In genomic region chr3:184335661-184336483, GRCh38 we compare ENCODE assay signal across 8 cellular contexts. TPM values are rescaled to one million over a fixed set of nuclear protein-coding genes. Genes with fewer than 3 reads are reported as not detected.
DNase-seq lines count a peak whose midpoint lies in the region; ATAC-seq and TF ChIP-seq lines count a peak whose summit lies in the region.

No MANE protein-coding gene starts in this region.

- TF ChIP-seq CTCF in Panc1 (IDR thresholded peaks at IDR 0.05) (no peak), fibroblast of lung (conservative IDR thresholded peaks at IDR 0.05 in 1 of 2, IDR thresholded peaks at IDR 0.05 in 1 of 2; ENCODE audit: low read depth in 1 of 2, low read length in 2 of 2) (no peak)

- no TSS peak for BruUV-seq in Panc1 (replicated peaks; lab: Mats Ljungman, UMichigan)

- POLR2A ChIA-PET in Panc1 (lab: Charles Lee) = no interaction called here
- POLR2A ChIA-PET in naive thymus-derived CD8-positive, alpha-beta T cell (lab: Charles Lee) = no interaction called here

- H3K27me3 Mint-ChIP-seq in naive thymus-derived CD8-positive, alpha-beta T cell = no peaks in the 10 kb centered on the region
- no peaks in the 10 kb centered on the region for H3K27me3 Mint-ChIP-seq in stimulated activated naive B cell treated with anti-CD40 and anti-IgM and Interleukin-4, amounts not matched to agents 10 μg/mL and 1 μg/mL and 100 μg/mL, for 72 hours

- H3K36me3 ChIP-seq in HUES6 (ENCODE audit: control insufficient read depth, insufficient read depth, low read length) (peaks cover 40% of the 10 kb centered on the region), Panc1 (ENCODE audit: control insufficient read depth, insufficient read depth, low read length) (0 out of 2 replicates have a peak, but pooled peaks cover 11% of the 10 kb centered on the region), fibroblast of lung (ENCODE audit: control insufficient read depth, insufficient read depth, low read length) (peaks cover 23% of the 10 kb centered on the region)

- H3K27me3 ChIP-seq in HUES6 (ENCODE audit: control insufficient read depth, insufficient read depth, low read length) = no peaks in the 10 kb centered on the region
- no peaks in the 10 kb centered on the region for H3K27me3 ChIP-seq in Panc1 (ENCODE audit: control insufficient read depth, insufficient read depth, low read length)
- no peaks in the 10 kb centered on the region for H3K27me3 ChIP-seq in fibroblast of lung (ENCODE audit: control insufficient read depth, insufficient read depth, low read length)

- peak overlapping the region; percentile 83 to 99 (median 97) for H3K27ac Mint-ChIP-seq in naive thymus-derived CD8-positive, alpha-beta T cell
- peak overlapping the region; percentile 94 for H3K27ac Mint-ChIP-seq in stimulated activated naive B cell treated with anti-CD40 and anti-IgM and Interleukin-4, amounts not matched to agents 10 μg/mL and 1 μg/mL and 100 μg/mL, for 72 hours

- H3K4me1 Mint-ChIP-seq in naive thymus-derived CD8-positive, alpha-beta T cell = peaks cover 23 to 44% (median 42%) of the 10 kb centered on the region in 4 donors
- peaks cover 39 to 62% of the 10 kb centered on the region in 2 donors for H3K4me1 Mint-ChIP-seq in stimulated activated naive B cell treated with anti-CD40 and anti-IgM and Interleukin-4, amounts not matched to agents 10 μg/mL and 1 μg/mL and 100 μg/mL, for 72 hours

- H3K4me2 ChIP-seq in fibroblast of lung (ENCODE audit: extremely low read depth, insufficient read depth, low read length) = peak overlapping the region; percentile 95

- H2AFZ ChIP-seq in fibroblast of lung (ENCODE audit: low read length) = no peak overlapping the region

- H3K9ac ChIP-seq in HUES6 (ENCODE audit: low read length) (peak overlapping the region; percentile 84), fibroblast of lung (ENCODE audit: insufficient read depth, low read length) (peak overlapping the region; percentile 86)

- peak overlapping the region; percentile 80 to 96 (median 92) for H3K4me3 Mint-ChIP-seq in naive thymus-derived CD8-positive, alpha-beta T cell
- H3K4me3 Mint-ChIP-seq in stimulated activated naive B cell treated with anti-CD40 and anti-IgM and Interleukin-4, amounts not matched to agents 10 μg/mL and 1 μg/mL and 100 μg/mL, for 72 hours = peak overlapping the region; percentile 91 to 95

- intact Hi-C loops in Panc1 (cut with micrococcal nuclease; ENCODE audit: unreplicated experiment) = no loop called here

- H3K79me2 ChIP-seq in fibroblast of lung (ENCODE audit: control insufficient read depth, insufficient read depth, low read length) = peaks cover 24% of the 10 kb centered on the region

- DNase-seq in CD1c-positive myeloid dendritic cell (ENCODE audit: extremely low spot score) (peak; percentile 89), Panc1 (ENCODE audit: low read depth, low spot score) (no peak), fibroblast of lung (ENCODE audit: low read depth in 2 of 2) (peak; percentile 76 to 79)
- peak; percentile 70 to 75 for DNase-seq in activated T-helper 1 cell treated with anti-CD3 and anti-CD28 coated beads, Interleukin-2, amount 50 U/mL, for 16 hours (ENCODE audit: low read depth in 1 of 2, low spot score in 1 of 2)
- peak; percentile 78 to 92 (median 90) for DNase-seq in naive thymus-derived CD8-positive, alpha-beta T cell
- DNase-seq in stimulated activated naive B cell treated with anti-CD40 and anti-IgM and Interleukin-4, amounts not matched to agents 10 μg/mL and 1 μg/mL and 100 μg/mL, for 72 hours = peak; percentile 77

- in situ Hi-C loops in Panc1 (cut with HindIII; ENCODE audit: low pct_unique_long_range_greater_than_20kb, low sequenced_read_pairs) = no loop called here

- no peaks in the 10 kb centered on the region for H4K20me1 ChIP-seq in fibroblast of lung (ENCODE audit: control insufficient read depth, extremely low read depth, insufficient read depth, low read length)

- H3K9me3 ChIP-seq in HUES6 (ENCODE audit: control insufficient read depth, insufficient read depth, low read depth, low read length) (no peaks in the 10 kb centered on the region), Panc1 (ENCODE audit: control insufficient read depth, insufficient read depth, low read depth, low read length) (no peaks in the 10 kb centered on the region), fibroblast of lung (ENCODE audit: control insufficient read depth, insufficient read depth, low read depth, low read length) (no peaks in the 10 kb centered on the region)

- no peaks in the 10 kb centered on the region for H3K9me3 Mint-ChIP-seq in naive thymus-derived CD8-positive, alpha-beta T cell
- no peaks in the 10 kb centered on the region for H3K9me3 Mint-ChIP-seq in stimulated activated naive B cell treated with anti-CD40 and anti-IgM and Interleukin-4, amounts not matched to agents 10 μg/mL and 1 μg/mL and 100 μg/mL, for 72 hours

- H3K27ac ChIP-seq in HUES6 (ENCODE audit: low read depth, low read length) (peak overlapping the region; percentile 75; the same call in 1 of the 2 replicates), Panc1 (ENCODE audit: low read length) (peak overlapping the region; percentile 92), fibroblast of lung (ENCODE audit: insufficient read depth, low read length) (peak overlapping the region; percentile 92)

- H3K4me1 ChIP-seq in HUES6 (ENCODE audit: control insufficient read depth, insufficient read depth, low read length) (peaks cover 24% of the 10 kb centered on the region), Panc1 (ENCODE audit: control insufficient read depth, insufficient read depth, low read length) (peaks cover 58% of the 10 kb centered on the region), fibroblast of lung (ENCODE audit: control insufficient read depth, extremely low read depth, insufficient read depth, low read length) (peaks cover 38% of the 10 kb centered on the region)

- ATAC-seq in GM19455 (IDR thresholded peaks at IDR 0.05; ENCODE audit: unreplicated experiment) = peak; percentile 87
- peak; percentile 79 for ATAC-seq in Panc1
- peak; percentile 75 to 77 for ATAC-seq in naive thymus-derived CD8-positive, alpha-beta T cell
- peak; percentile 69 to 81 for ATAC-seq in stimulated activated naive B cell treated with anti-CD40 and anti-IgM and Interleukin-4, amounts not matched to agents 10 μg/mL and 1 μg/mL and 100 μg/mL, for 72 hours (replicated peaks)

- H3K4me3 ChIP-seq in HUES6 (ENCODE audit: low read depth, low read length) = peak overlapping the region; percentile 88
- H3K4me3 ChIP-seq in Panc1 (ENCODE audit: low read depth in 2 of 2, low read length in 2 of 2) = peak overlapping the region; percentile 53 to 80
- H3K4me3 ChIP-seq in fibroblast of lung (replicated peaks in 1 of 4; ENCODE audit: control extremely low read depth in 1 of 4, insufficient read depth in 1 of 4, low read depth in 3 of 4, low read length in 4 of 4) = peak overlapping the region; percentile 47 to 72 (median 60)

- CTCF ChIA-PET in Panc1 (lab: Charles Lee) = no interaction called here

- H3K36me3 Mint-ChIP-seq in naive thymus-derived CD8-positive, alpha-beta T cell = peaks cover 0 to 41% (median 5%) of the 10 kb centered on the region in 3 donors
- peaks cover 42 to 56% of the 10 kb centered on the region in 2 donors for H3K36me3 Mint-ChIP-seq in stimulated activated naive B cell treated with anti-CD40 and anti-IgM and Interleukin-4, amounts not matched to agents 10 μg/mL and 1 μg/mL and 100 μg/mL, for 72 hours

RNA-seq across cellular contexts. Expression of gene FAM131A, which starts 1.5 kb away (rescaled TPM):
- 30.1 TPM for total RNA-seq in Panc1 (2021; ENCODE audit: unreplicated experiment)
- 31.9 TPM for polyA plus RNA-seq in Panc1 (2012; ENCODE audit: insufficient read length)
- total RNA-seq in fibroblast of lung = 18.5 and 22.3 TPM in 2 replicates
- 9.3 and 13.4 TPM in 2 replicates for polyA plus RNA-seq in fibroblast of lung
- polyA plus RNA-seq in fibroblast of lung (2012) = 8.2 and 15.1 TPM in 2 replicates
- 12.5 and 18.4 TPM in 2 replicates for polyA minus RNA-seq in fibroblast of lung (ENCODE audit: low replicate concordance)
- total RNA-seq in naive thymus-derived CD8-positive, alpha-beta T cell = 1 to 10 TPM; 7.7 to 9.0 TPM
- 1 to 10 TPM in 2 of 3 donors, under 1 TPM in 1; 0.98 to 1.8 (median 1.0) TPM for polyA plus RNA-seq in naive thymus-derived CD8-positive, alpha-beta T cell

RNA-seq across cellular contexts. Expression of gene EIF4G1, which starts 21.5 kb away (rescaled TPM):
- total RNA-seq in Panc1 (2021; ENCODE audit: unreplicated experiment) (798 TPM), fibroblast of lung (187 and 263 TPM in 2 replicates)
- polyA plus RNA-seq in Panc1 (2012; ENCODE audit: insufficient read length) = 816 TPM
- polyA plus RNA-seq in fibroblast of lung = 235 and 349 TPM in 2 replicates
- polyA plus RNA-seq in fibroblast of lung (2012) = 257 and 348 TPM in 2 replicates
- 773 and 961 TPM in 2 replicates for polyA minus RNA-seq in fibroblast of lung (ENCODE audit: low replicate concordance)
- 100 to 1,000 TPM; 220 to 229 TPM for total RNA-seq in naive thymus-derived CD8-positive, alpha-beta T cell
- polyA plus RNA-seq in naive thymus-derived CD8-positive, alpha-beta T cell = 10 to 100 TPM; 13.6 to 44.6 (median 21.1) TPM

RNA-seq across cellular contexts. Expression of gene CLCN2, which starts 25.5 kb away (rescaled TPM):
- total RNA-seq in Panc1 (2021; ENCODE audit: unreplicated experiment) = 22.5 TPM
- 21.4 TPM for polyA plus RNA-seq in Panc1 (2012; ENCODE audit: insufficient read length)
- total RNA-seq in fibroblast of lung = 1.8 and 3.1 TPM in 2 replicates
- polyA plus RNA-seq in fibroblast of lung = 0.93 and 1.7 TPM in 2 replicates
- 0.92 and 1.9 TPM in 2 replicates for polyA plus RNA-seq in fibroblast of lung (2012)
- polyA minus RNA-seq in fibroblast of lung (ENCODE audit: low replicate concordance) = 1.3 and 5.4 TPM in 2 replicates
- total RNA-seq in naive thymus-derived CD8-positive, alpha-beta T cell = 1 to 10 TPM; 5.2 to 6.3 TPM
- 1 to 10 TPM in 1 of 3 donors, under 1 TPM in 2; 0.12 to 1.1 (median 0.28) TPM for polyA plus RNA-seq in naive thymus-derived CD8-positive, alpha-beta T cell

RNA-seq across cellular contexts. Expression of gene POLR2H, which starts 25.6 kb away (rescaled TPM):
- 156 TPM for total RNA-seq in Panc1 (2021; ENCODE audit: unreplicated experiment)
- polyA plus RNA-seq in Panc1 (2012; ENCODE audit: insufficient read length) = 183 TPM
- total RNA-seq in fibroblast of lung = 59.6 and 62.4 TPM in 2 replicates
- 100 and 124 TPM in 2 replicates for polyA plus RNA-seq in fibroblast of lung
- 50.4 and 60.6 TPM in 2 replicates for polyA plus RNA-seq in fibroblast of lung (2012)
- 41.5 and 47.6 TPM in 2 replicates for polyA minus RNA-seq in fibroblast of lung (ENCODE audit: low replicate concordance)
- total RNA-seq in naive thymus-derived CD8-positive, alpha-beta T cell = 10 to 100 TPM; 58.2 to 60.9 TPM
- polyA plus RNA-seq in naive thymus-derived CD8-positive, alpha-beta T cell = 10 to 100 TPM; 58.0 to 81.6 (median 68.0) TPM

RNA-seq across cellular contexts. Expression of gene PSMD2, which starts 36.8 kb away (rescaled TPM):
- total RNA-seq in Panc1 (2021; ENCODE audit: unreplicated experiment) (536 TPM), fibroblast of lung (345 and 429 TPM in 2 replicates)
- 669 TPM for polyA plus RNA-seq in Panc1 (2012; ENCODE audit: insufficient read length)
- polyA plus RNA-seq in fibroblast of lung = 188 and 354 TPM in 2 replicates
- polyA plus RNA-seq in fibroblast of lung (2012) = 219 and 389 TPM in 2 replicates
- polyA minus RNA-seq in fibroblast of lung (ENCODE audit: low replicate concordance) = 541 and 963 TPM in 2 replicates
- 100 to 1,000 TPM; 135 to 150 TPM for total RNA-seq in naive thymus-derived CD8-positive, alpha-beta T cell
- 100 to 1,000 TPM; 167 to 183 (median 178) TPM for polyA plus RNA-seq in naive thymus-derived CD8-positive, alpha-beta T cell
